ENCODE assay signal across 9 cellular contexts in the genomic region with DNA sequence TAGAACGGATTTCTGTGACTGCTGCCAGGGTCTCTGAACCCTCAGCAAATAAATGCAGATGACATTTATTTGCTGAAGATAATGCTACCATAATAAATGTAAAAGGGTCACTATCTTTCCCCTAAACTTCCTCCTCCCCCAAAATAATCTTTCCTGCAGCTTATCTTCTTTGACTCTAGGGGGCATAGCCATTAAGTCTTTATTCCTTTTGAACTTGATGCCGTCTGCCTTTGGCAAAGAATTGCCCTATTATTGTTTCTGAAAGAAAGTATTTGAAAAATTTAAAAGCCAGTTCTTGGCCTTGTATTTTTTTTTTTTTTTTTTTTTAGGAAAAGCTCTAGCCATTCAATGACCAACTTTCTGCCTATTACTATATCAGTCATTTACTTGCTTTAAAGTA.
A peak's percentile ranks its signal among the peaks of the same experiment; 100 is the strongest.
DNase-seq lines count a peak whose midpoint lies in the region; ATAC-seq and TF ChIP-seq lines count a peak whose summit lies in the region.
"Had no signal": no experiment of that assay in that cellular context is flagged by ENCODE, and none has a peak within 500 bp of the region (broad histone marks: within the 10 kb centered on the region; RNA-seq: fewer than 3 reads in every experiment).

No MANE protein-coding gene starts in this region.

- no peak overlapping the region for H3K27ac Mint-ChIP-seq in activated T-helper 17 cell treated with anti-CD3 and anti-CD28 coated beads, Interleukin-2, amount 50 U/mL, for 72 hours
- H3K27ac Mint-ChIP-seq: stimulated activated naive CD8-positive, alpha-beta T cell treated with anti-CD3 and anti-CD28 coated beads, Interleukin-15, Interleukin-2, amounts not matched to agents 100 ng/mL and 50 ng/mL, for 24 hours had no signal

- DNase-seq in AG09319 (ENCODE audit: extremely low read depth, low read depth) (peak; percentile 20), RPMI7951 (ENCODE audit: low read depth) (peak; percentile 47), foreskin fibroblast (peak in 1 of 2 donors; percentile 40), HuH-7.5 (ENCODE audit: low spot score) (no peak)
- DNase-seq in stimulated activated CD4-positive, alpha-beta T cell treated with anti-CD3 and anti-CD28 coated beads, Interleukin-4, amount 100 ng/mL, for 4 hours, result no peak

- TF ChIP-seq CTCF in AG09319 (IDR thresholded peaks at IDR 0.05; ENCODE audit: low read depth, low read length) (peak; percentile 57), foreskin fibroblast (IDR thresholded peaks at IDR 0.05; ENCODE audit: low read depth, low read length) (peak; percentile 35)

- H3K4me1 Mint-ChIP-seq in activated T-helper 17 cell treated with anti-CD3 and anti-CD28 coated beads, Interleukin-2, amount 50 U/mL, for 72 hours, result no peaks in the 10 kb centered on the region

- H3K4me3 Mint-ChIP-seq in activated T-helper 17 cell treated with anti-CD3 and anti-CD28 coated beads, Interleukin-2, amount 50 U/mL, for 72 hours, result no peak overlapping the region
- H3K4me3 Mint-ChIP-seq: stimulated activated naive CD8-positive, alpha-beta T cell treated with anti-CD3 and anti-CD28 coated beads, Interleukin-15, Interleukin-2, amounts not matched to agents 100 ng/mL and 50 ng/mL, for 24 hours had no signal

- H3K27me3 Mint-ChIP-seq in activated T-helper 17 cell treated with anti-CD3 and anti-CD28 coated beads, Interleukin-2, amount 50 U/mL, for 72 hours, result peaks cover 3% of the 10 kb centered on the region
- H3K27me3 Mint-ChIP-seq: stimulated activated naive CD8-positive, alpha-beta T cell treated with anti-CD3 and anti-CD28 coated beads, Interleukin-15, Interleukin-2, amounts not matched to agents 100 ng/mL and 50 ng/mL, for 24 hours had no signal

- no peak overlapping the region for H3K4me3 ChIP-seq in foreskin fibroblast (ENCODE audit: low read depth in 1 of 2, low read length in 2 of 2)

- H3K36me3 Mint-ChIP-seq in activated T-helper 17 cell treated with anti-CD3 and anti-CD28 coated beads, Interleukin-2, amount 50 U/mL, for 72 hours (ENCODE audit: low read depth), result no peaks in the 10 kb centered on the region

- peak; percentile 58 for ATAC-seq in GM21515 (IDR thresholded peaks at IDR 0.05; ENCODE audit: unreplicated experiment)
- ATAC-seq in activated T-helper 17 cell treated with anti-CD3 and anti-CD28 coated beads, Interleukin-2, amount 50 U/mL, for 72 hours (replicated peaks), result no peak
- ATAC-seq in HG03457 (IDR thresholded peaks at IDR 0.05; ENCODE audit: unreplicated experiment), result no peak

- H3K9me3 Mint-ChIP-seq in activated T-helper 17 cell treated with anti-CD3 and anti-CD28 coated beads, Interleukin-2, amount 50 U/mL, for 72 hours, result no peaks in the 10 kb centered on the region
- H3K9me3 Mint-ChIP-seq: stimulated activated naive CD8-positive, alpha-beta T cell treated with anti-CD3 and anti-CD28 coated beads, Interleukin-15, Interleukin-2, amounts not matched to agents 100 ng/mL and 50 ng/mL, for 24 hours had no signal

Comparison
In these comparisons a context has a peak if more than half of its experiments do, and no peak if none do; other contexts are left out.
1. DNase-seq: peak in AG09319 (single experiment) and RPMI7951 (single experiment); none in stimulated activated CD4-positive, alpha-beta T cell treated with anti-CD3 and anti-CD28 coated beads, Interleukin-4, amount 100 ng/mL, for 4 hours (0 of 2) and HuH-7.5 (single experiment).